12 cellular contexts compared by ENCODE assay signal in the genomic region with DNA sequence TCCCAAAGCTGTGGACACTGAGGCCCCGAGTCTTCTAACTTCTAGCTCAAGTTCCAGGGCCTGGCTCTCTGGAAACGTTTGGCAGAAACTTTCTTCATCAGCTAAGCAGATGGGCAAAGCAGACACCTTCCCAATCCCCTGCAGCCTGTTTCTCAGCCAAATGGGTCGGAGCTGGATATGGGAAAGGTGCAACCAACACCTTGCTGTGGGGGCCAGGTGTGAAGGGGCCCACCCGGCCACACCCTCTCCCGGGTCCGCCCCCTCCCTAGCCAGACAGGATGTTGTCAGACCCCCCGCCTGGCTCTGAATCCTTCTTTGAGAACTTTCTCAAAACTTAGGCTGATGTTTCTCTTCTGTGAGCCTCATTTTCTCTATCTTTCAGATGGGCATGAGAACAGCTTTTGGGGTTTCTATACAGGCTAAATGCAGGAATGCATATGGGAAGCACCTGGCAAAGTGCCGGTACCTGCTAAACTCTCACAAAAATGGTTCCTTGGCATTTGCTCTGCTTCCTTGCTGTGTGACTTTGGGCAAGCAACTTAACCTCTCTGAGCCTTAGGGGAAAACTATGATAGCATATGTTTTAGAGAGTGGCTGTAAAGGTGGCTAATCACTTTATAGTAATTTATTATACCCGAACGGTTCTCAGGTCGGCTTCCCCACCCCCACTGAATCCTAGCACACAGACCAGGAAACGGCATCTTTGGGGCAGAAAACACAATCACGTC. TPM values are rescaled to one million over a fixed set of nuclear protein-coding genes. Genes with fewer than 3 reads are reported as not detected.
DNase-seq lines count a peak whose midpoint lies in the region; FAIRE-seq and TF ChIP-seq lines count a peak whose summit lies in the region.
"Had no signal": no experiment of that assay in that cellular context is flagged by ENCODE, and none has a peak within 500 bp of the region (broad histone marks: within the 10 kb centered on the region; RNA-seq: fewer than 3 reads in every experiment).

No MANE protein-coding gene starts in this region.

- H3K4me1 ChIP-seq in ACC112 (ENCODE audit: control insufficient read depth, insufficient read depth, low read length, unreplicated experiment): peaks cover 51% of the 10 kb centered on the region
- H3K4me1 ChIP-seq in esophagus squamous epithelium: peaks cover 13 to 80% (median 39%) of the 10 kb centered on the region in 3 donors
- peaks cover 20 to 51% of the 10 kb centered on the region in 2 donors for H3K4me1 ChIP-seq in neuronal stem cell (ENCODE audit: control insufficient read depth in 2 of 2, insufficient read depth in 1 of 2, low read depth in 1 of 2, low read length in 2 of 2)

- H3K9me3 ChIP-seq in MG63 (no peaks in the 10 kb centered on the region), esophagus squamous epithelium (no peaks in the 10 kb centered on the region), neuronal stem cell (replicated peaks in 1 of 2; ENCODE audit: control insufficient read depth in 2 of 2, insufficient read depth in 1 of 2, low read depth in 1 of 2, low read length in 2 of 2) (no peaks in the 10 kb centered on the region)

- H3K27ac ChIP-seq in ACC112 (ENCODE audit: low read depth, low read length): peak overlapping the region; percentile 5; the same call in 1 of the 2 replicates
- peak overlapping the region in 2 of 4 donors; percentile 69 to 80 for H3K27ac ChIP-seq in esophagus squamous epithelium
- no peak overlapping the region for H3K27ac ChIP-seq in neuronal stem cell (replicated peaks; ENCODE audit: low read length)

- peaks cover 44% of the 10 kb centered on the region for H3K79me2 ChIP-seq in ACC112 (ENCODE audit: control insufficient read depth, insufficient read depth, low read length, unreplicated experiment)

- TF ChIP-seq CTCF in esophagus squamous epithelium (IDR thresholded peaks at IDR 0.05): no peak

- peak overlapping the region; percentile 9 for H2BK15ac ChIP-seq in neuronal stem cell (ENCODE audit: low read length)

- 67 to 69% methylated on average over 9 to 12 of the region's 13 CpGs for WGBS in esophagus squamous epithelium, 2 donors
- WGBS in neuronal stem cell (ENCODE audit: extremely low coverage in 2 of 2, insufficient read length in 2 of 2, insufficient replicate concordance in 1 of 2), 2 donors: no CpG with 5 or more reads among the region's 13 CpGs

- intact Hi-C loops in esophagus squamous epithelium (cut with DNase I): loop anchor here (10.0 kb wide), 1 partner anchor 190 kb away; no protein-coding TSS in a partner anchor

- no peak overlapping the region for H3K18ac ChIP-seq in neuronal stem cell (ENCODE audit: low read length)

- no peak for TF ChIP-seq POLR2A in esophagus squamous epithelium (IDR thresholded peaks at IDR 0.05)

- FAIRE-seq in HTR-8/SVneo (lab: Jason Lieb, UNC): no peak
- FAIRE-seq: GM18507 had no signal

- DNase-seq in MG63 (no peak), esophagus squamous epithelium (lab: John Stamatoyannopoulos, UW) (no peak), neuronal stem cell (ENCODE audit: low spot score) (no peak), cerebellar nuclear complex (lab: John Stamatoyannopoulos, UW) (no peak), MV-4-11 (lab: John Stamatoyannopoulos, UW) (no peak), NCI-H446 (lab: John Stamatoyannopoulos, UW) (no peak), HTR-8/SVneo (ENCODE audit: insufficient read length, low spot score) (no peak)
- DNase-seq: activated CD4-positive, alpha-beta memory T cell treated with anti-CD3 and anti-CD28 coated beads, Interleukin-2, amount 10 ng/mL, durations not matched to agents 7 days and 5 days; NCI-H2029; stimulated activated CD8-positive, alpha-beta memory T cell treated with anti-CD3 and anti-CD28 coated beads, Interleukin-4, amount 100 ng/mL, for 48 hours had no signal

- H3K9ac ChIP-seq in neuronal stem cell (ENCODE audit: low read depth, low read length, poor library complexity): no peak overlapping the region

- H3K4ac ChIP-seq in neuronal stem cell (ENCODE audit: low read length): no peak overlapping the region

- peak overlapping the region; percentile 99 for H3K4me3 ChIP-seq in ACC112 (ENCODE audit: low read depth, low read length)
- H3K4me3 ChIP-seq in MG63: peak overlapping the region; percentile 74
- H3K4me3 ChIP-seq in esophagus squamous epithelium: peak overlapping the region in 3 of 4 donors; percentile 37 to 66 (median 51)
- peak overlapping the region in 1 of 2 donors; percentile 78 for H3K4me3 ChIP-seq in neuronal stem cell (ENCODE audit: low read length in 2 of 2)

- no peaks in the 10 kb centered on the region for H3K27me3 ChIP-seq in ACC112 (ENCODE audit: insufficient read depth, low read length)
- H3K27me3 ChIP-seq in MG63: no peaks in the 10 kb centered on the region
- H3K27me3 ChIP-seq in esophagus squamous epithelium: peaks cover 0 to 28% (median 3%) of the 10 kb centered on the region in 4 donors
- H3K27me3 ChIP-seq in neuronal stem cell (ENCODE audit: control insufficient read depth in 3 of 3, insufficient read depth in 3 of 3, low read depth in 1 of 3, low read length in 3 of 3): peaks cover 2 to 27% (median 15%) of the 10 kb centered on the region in 3 experiments

- no peak overlapping the region for H2AFZ ChIP-seq in ACC112 (ENCODE audit: low read length, unreplicated experiment)
- H2AFZ ChIP-seq in neuronal stem cell (ENCODE audit: low read length): no peak overlapping the region

- no peak overlapping the region for H4K91ac ChIP-seq in neuronal stem cell (ENCODE audit: low read depth, low read length, poor library complexity)

- no peaks in the 10 kb centered on the region; the same call in 1 of the 2 replicates for H3K36me3 ChIP-seq in ACC112 (ENCODE audit: insufficient read depth, low read length)
- H3K36me3 ChIP-seq in MG63: peaks cover 59% of the 10 kb centered on the region
- no peaks in the 10 kb centered on the region for H3K36me3 ChIP-seq in esophagus squamous epithelium
- peaks cover 1 to 35% of the 10 kb centered on the region in 2 donors for H3K36me3 ChIP-seq in neuronal stem cell (replicated peaks in 1 of 2; ENCODE audit: control insufficient read depth in 2 of 2, insufficient read depth in 2 of 2, low read length in 2 of 2)

- no peak overlapping the region for H3K23ac ChIP-seq in neuronal stem cell (ENCODE audit: low read depth, low read length, poor library complexity)

- H3K14ac ChIP-seq in neuronal stem cell (ENCODE audit: low read length): no peak overlapping the region

- no peak overlapping the region for H3K4me2 ChIP-seq in neuronal stem cell (ENCODE audit: insufficient read depth, low read length, poor library complexity, severe bottlenecking)

- no peak overlapping the region for H2BK12ac ChIP-seq in neuronal stem cell (ENCODE audit: low read length)

- peak overlapping the region; percentile 19 for H2BK5ac ChIP-seq in neuronal stem cell (ENCODE audit: low read length)

- H2AK5ac ChIP-seq in neuronal stem cell (ENCODE audit: low read depth, low read length): peak overlapping the region; percentile 77

- peaks cover 3% of the 10 kb centered on the region for H3K79me1 ChIP-seq in neuronal stem cell (ENCODE audit: low read depth, low read length)

- no peak overlapping the region for H4K8ac ChIP-seq in neuronal stem cell (ENCODE audit: low read depth, low read length)

- H2BK120ac ChIP-seq in neuronal stem cell (ENCODE audit: low read depth, low read length): no peak overlapping the region

RNA-seq across cellular contexts. Expression of a gene that starts 1.8 kb away (rescaled TPM):
- total RNA-seq in MG63 (2014; rRNA removed; shearing (Covaris generic); ENCODE audit: low replicate concordance): 0.12 and 0.82 TPM in 2 replicates
- total RNA-seq in esophagus squamous epithelium: 1 to 10 TPM in 1 of 4 donors, under 1 TPM in 2, not detected in 1; 0.44 to 1.3 (median 0.75) TPM
- 3.5 TPM for polyA plus RNA-seq in neuronal stem cell (2013, experiment 1 of 2)
- polyA plus RNA-seq in neuronal stem cell (2013, experiment 2 of 2): 3.7 TPM

RNA-seq across cellular contexts. Expression of a gene that starts 48.4 kb away (rescaled TPM):
- 86.6 and 89.6 TPM in 2 replicates for total RNA-seq in MG63 (2014; rRNA removed; shearing (Covaris generic); ENCODE audit: low replicate concordance)
- total RNA-seq in esophagus squamous epithelium: 100 to 1,000 TPM in 1 of 4 donors, 10 to 100 TPM in 3; 73.2 to 102 (median 79.7) TPM
- 37.2 TPM for polyA plus RNA-seq in neuronal stem cell (2013, experiment 1 of 2)
- 37.0 TPM for polyA plus RNA-seq in neuronal stem cell (2013, experiment 2 of 2)
